ENCODE assay signal across 19 cellular contexts in genomic region chr10:48901152-48901705, GRCh38. TPM values are rescaled to one million over a fixed set of nuclear protein-coding genes. Genes with fewer than 3 reads are reported as not detected.
A peak's percentile ranks its signal among the peaks of the same experiment; 100 is the strongest.
DNase-seq lines count a peak whose midpoint lies in the region; ATAC-seq and TF ChIP-seq lines count a peak whose summit lies in the region.
"Had no signal": no experiment of that assay in that cellular context is flagged by ENCODE, and none has a peak within 500 bp of the region (broad histone marks: within the 10 kb centered on the region; RNA-seq: fewer than 3 reads in every experiment).

No MANE protein-coding gene starts in this region.

- peak overlapping the region in 8 of 12 donors; percentile 11 to 63 (median 44) for H3K27ac ChIP-seq in heart left ventricle
- no peak overlapping the region for H3K27ac ChIP-seq in right atrium auricular region
- H3K27ac ChIP-seq: BLaER1, GM23248, RWPE1 had no signal

- TF ChIP-seq POLR2A in heart left ventricle (IDR thresholded peaks at IDR 0.05) = no peak

- TF ChIP-seq CTCF in heart left ventricle (IDR thresholded peaks at IDR 0.05) (no peak), right atrium auricular region (IDR thresholded peaks at IDR 0.05) (no peak), mucosa of descending colon (IDR thresholded peaks at IDR 0.05) (no peak)

- H3K9me3 ChIP-seq in heart left ventricle (peaks cover 0 to 4% (median 0%) of the 10 kb centered on the region in 12 donors), right atrium auricular region (no peaks in the 10 kb centered on the region), mucosa of descending colon (no peaks in the 10 kb centered on the region)
- H3K9me3 ChIP-seq: BLaER1 had no signal

- DNase-seq in heart left ventricle (no peak), right atrium auricular region (ENCODE audit: low spot score) (no peak), ecto neural progenitor cell (ENCODE audit: low spot score) (peak; percentile 15), mucosa of descending colon (no peak)
- no peak for DNase-seq in activated CD4-positive, alpha-beta T cell treated with anti-CD3 and anti-CD28 coated beads, Interleukin-2, amount 50 U/mL, for 1 hour
- DNase-seq: Calu3, DMS53, GM23248, HCEC 1CT, NCI-H1092 treated with DMSO at 0.1 percent for 48 hours, NCI-H446 treated with DMSO at 0.1 percent for 48 hours, NCI-H774, PC-3, SIG-M5 had no signal

- H3K27me3 ChIP-seq in heart left ventricle (no peaks in the 10 kb centered on the region), right atrium auricular region (no peaks in the 10 kb centered on the region)
- H3K27me3 ChIP-seq: BLaER1 had no signal

- no peak overlapping the region for H3K4me3 ChIP-seq in heart left ventricle
- no peak overlapping the region for H3K4me3 ChIP-seq in right atrium auricular region
- no peak overlapping the region for H3K4me3 ChIP-seq in mucosa of descending colon
- H3K4me3 ChIP-seq: BLaER1, GM23248 had no signal

- ATAC-seq in heart left ventricle (no peak), mucosa of descending colon (peak; percentile 26), SK-N-SH treated with all-trans-retinoic acid at 6 μM for 48 hours (no peak), HG03565 (IDR thresholded peaks at IDR 0.05; ENCODE audit: unreplicated experiment) (no peak)
- ATAC-seq: CD8-positive, alpha-beta T cell; PC-3 had no signal

- H3K4me1 ChIP-seq in heart left ventricle (peaks cover 0 to 11% (median 5%) of the 10 kb centered on the region in 12 donors), right atrium auricular region (peaks cover 0 to 6% of the 10 kb centered on the region in 2 donors), mucosa of descending colon (ENCODE audit: low read depth) (no peaks in the 10 kb centered on the region)

- 78 to 91% (median 85%) methylated on average over 7 of the region's 7 CpGs for WGBS in heart left ventricle, 4 donors

- intact Hi-C loops in heart left ventricle (cut with DNase I) (no loop called here), mucosa of descending colon (cut with DNase I, micrococcal nuclease) (no loop called here)

- H3K36me3 ChIP-seq in heart left ventricle = no peaks in the 10 kb centered on the region
- no peaks in the 10 kb centered on the region for H3K36me3 ChIP-seq in right atrium auricular region
- H3K36me3 ChIP-seq in mucosa of descending colon (ENCODE audit: low read depth) = no peaks in the 10 kb centered on the region

TF ChIP-seq in SK-N-SH treated with all-trans-retinoic acid at 6 μM for 48 hours, 23 proteins besides CTCF, POLR2A, EP300 and RAD21 (continues in another document):
- TF ChIP-seq ZFP3 (CRISPR knock-in tag; IDR thresholded peaks at IDR 0.05) (no peak), CSDC2 (CRISPR knock-in tag; IDR thresholded peaks at IDR 0.05) (no peak), ZFP30 (CRISPR knock-in tag; IDR thresholded peaks at IDR 0.05) (no peak), POU6F1 (CRISPR knock-in tag; IDR thresholded peaks at IDR 0.05; ENCODE audit: borderline replicate concordance, low read depth) (no peak), ZNF8 (CRISPR knock-in tag; IDR thresholded peaks at IDR 0.05) (no peak), ZNF565 (CRISPR knock-in tag; conservative IDR thresholded peaks at IDR 0.05; ENCODE audit: low read depth) (no peak), TOX (CRISPR knock-in tag; IDR thresholded peaks at IDR 0.05; ENCODE audit: borderline replicate concordance) (no peak), ARNTL (CRISPR knock-in tag; IDR thresholded peaks at IDR 0.05; ENCODE audit: borderline replicate concordance, low read depth) (no peak), BACH2 (CRISPR knock-in tag; IDR thresholded peaks at IDR 0.05; ENCODE audit: borderline replicate concordance) (no peak), OSR1 (CRISPR knock-in tag; IDR thresholded peaks at IDR 0.05) (no peak), CREB5 (CRISPR knock-in tag; IDR thresholded peaks at IDR 0.05; ENCODE audit: low read depth) (no peak), TSHZ2 (CRISPR knock-in tag; IDR thresholded peaks at IDR 0.05) (no peak), CSRNP3 (CRISPR knock-in tag; IDR thresholded peaks at IDR 0.05) (no peak), PATZ1 (CRISPR knock-in tag; IDR thresholded peaks at IDR 0.05; ENCODE audit: borderline replicate concordance) (no peak), SNAI2 (CRISPR knock-in tag; IDR thresholded peaks at IDR 0.05) (no peak), ESRRG (CRISPR knock-in tag; IDR thresholded peaks at IDR 0.05) (no peak), ZC3H10 (CRISPR knock-in tag; IDR thresholded peaks at IDR 0.05) (no peak), RARB (CRISPR knock-in tag; IDR thresholded peaks at IDR 0.05) (no peak), TCF4 (CRISPR knock-in tag; IDR thresholded peaks at IDR 0.05; ENCODE audit: borderline replicate concordance) (no peak)

RNA-seq across cellular contexts. Expression of gene LRRC18, which starts 38.4 kb away (rescaled TPM):
- total RNA-seq in heart left ventricle = not detected
- polyA plus RNA-seq in heart left ventricle = not detected
- total RNA-seq in right atrium auricular region = not detected
- total RNA-seq in mucosa of descending colon = not detected
- total RNA-seq: Calu3; CD8-positive, alpha-beta T cell; GM23248; PC-3 had no signal
- polyA plus RNA-seq: GM23248 had no signal

Comparison
In these comparisons a context has a peak if more than half of its experiments do, and no peak if none do; other contexts are left out.
1. H3K27ac ChIP-seq: peak in heart left ventricle (8 of 12); none in right atrium auricular region (0 of 2).